16 cellular contexts compared by ENCODE assay signal in the genomic region with DNA sequence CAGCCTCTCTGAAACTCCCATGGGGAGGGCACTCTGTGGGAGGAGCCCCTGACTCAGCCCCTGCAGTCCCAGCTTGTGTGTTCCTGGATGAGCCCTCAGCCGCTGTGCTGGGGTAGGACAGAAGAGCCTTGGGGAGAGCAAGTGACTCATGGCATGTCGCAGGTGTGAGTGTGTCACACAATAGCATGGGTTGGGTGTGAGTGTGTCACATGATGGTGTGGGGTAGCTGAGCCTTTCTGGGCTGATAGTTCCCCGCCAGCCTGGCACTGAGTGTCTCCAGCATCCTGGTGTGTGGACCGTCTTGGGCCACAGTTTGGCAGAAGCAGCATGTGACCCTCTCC.
"Had no signal": no experiment of that assay in that cellular context is flagged by ENCODE, and none has a peak within 500 bp of the region (broad histone marks: within the 10 kb centered on the region; RNA-seq: fewer than 3 reads in every experiment).

No MANE protein-coding gene starts in this region.

- H3K4me1 ChIP-seq: colonic mucosa, prostate gland, SJSA1, suprapubic skin, upper lobe of left lung had no signal

- H3K4me1 Mint-ChIP-seq: activated CD4-positive, alpha-beta memory T cell treated with anti-CD3 and anti-CD28 coated beads, Interleukin-2, amount 10 ng/mL, durations not matched to agents 7 days and 5 days; activated naive CD8-positive, alpha-beta T cell treated with anti-CD3 and anti-CD28 coated beads, Interleukin-2, amount 50 U/mL, for 24 hours; nephron progenitor cell had no signal

- H3K9me3 Mint-ChIP-seq: activated CD4-positive, alpha-beta memory T cell treated with anti-CD3 and anti-CD28 coated beads, Interleukin-2, amount 10 ng/mL, durations not matched to agents 7 days and 5 days; activated naive CD8-positive, alpha-beta T cell treated with anti-CD3 and anti-CD28 coated beads, Interleukin-2, amount 50 U/mL, for 24 hours; nephron progenitor cell; T-helper 2 cell treated with Interferon-gamma antibody and Interleukin-4, amounts not matched to agents 5 μg/mL and 100 μg/mL, for 36 hours had no signal

- H3K27me3 ChIP-seq: cardiac muscle cell, colonic mucosa, SJSA1, suprapubic skin, upper lobe of left lung had no signal

- DNase-seq: activated CD4-positive, alpha-beta memory T cell treated with anti-CD3 and anti-CD28 coated beads, Interleukin-2, amount 10 ng/mL, durations not matched to agents 7 days and 5 days; activated CD4-positive, alpha-beta T cell treated with anti-CD3 and anti-CD28 coated beads for 1 hour; activated naive CD8-positive, alpha-beta T cell treated with anti-CD3 and anti-CD28 coated beads, Interleukin-2, amount 50 U/mL, for 24 hours; colonic mucosa; hippocampal formation; nephron progenitor cell; stimulated activated CD4-positive, alpha-beta T cell treated with anti-CD3 and anti-CD28 coated beads, Interleukin-4, amount 100 ng/mL, for 1 hour; stimulated activated CD8-positive, alpha-beta memory T cell treated with anti-CD3 and anti-CD28 coated beads, Interleukin-4, amount 100 ng/mL, for 48 hours; stimulated activated naive CD8-positive, alpha-beta T cell treated with anti-CD3 and anti-CD28 coated beads, Interleukin-15, Interleukin-2, amounts not matched to agents 100 U/mL and 50 U/mL, for 24 hours; SW 1271 had no signal

- H3K9me3 ChIP-seq: colonic mucosa, prostate gland, SJSA1, suprapubic skin, upper lobe of left lung had no signal

- H3K27ac Mint-ChIP-seq: activated CD4-positive, alpha-beta memory T cell treated with anti-CD3 and anti-CD28 coated beads, Interleukin-2, amount 10 ng/mL, durations not matched to agents 7 days and 5 days; activated naive CD8-positive, alpha-beta T cell treated with anti-CD3 and anti-CD28 coated beads, Interleukin-2, amount 50 U/mL, for 24 hours; nephron progenitor cell; T-helper 2 cell treated with Interferon-gamma antibody and Interleukin-4, amounts not matched to agents 5 μg/mL and 100 μg/mL, for 36 hours had no signal

- ATAC-seq: activated naive CD8-positive, alpha-beta T cell treated with anti-CD3 and anti-CD28 coated beads, Interleukin-2, amount 50 U/mL, for 24 hours; stimulated activated naive CD8-positive, alpha-beta T cell treated with anti-CD3 and anti-CD28 coated beads, Interleukin-15, Interleukin-2, amounts not matched to agents 100 U/mL and 50 U/mL, for 24 hours had no signal

- H3K4me3 Mint-ChIP-seq: activated CD4-positive, alpha-beta memory T cell treated with anti-CD3 and anti-CD28 coated beads, Interleukin-2, amount 10 ng/mL, durations not matched to agents 7 days and 5 days; activated naive CD8-positive, alpha-beta T cell treated with anti-CD3 and anti-CD28 coated beads, Interleukin-2, amount 50 U/mL, for 24 hours; nephron progenitor cell; T-helper 2 cell treated with Interferon-gamma antibody and Interleukin-4, amounts not matched to agents 5 μg/mL and 100 μg/mL, for 36 hours had no signal

- H3K4me3 ChIP-seq: cardiac muscle cell, colonic mucosa, prostate gland, SJSA1, suprapubic skin, upper lobe of left lung had no signal

- H3K27ac ChIP-seq: cardiac muscle cell, colonic mucosa, prostate gland, SJSA1, suprapubic skin, upper lobe of left lung had no signal

- H3K36me3 ChIP-seq: cardiac muscle cell had no signal

- H3K27me3 Mint-ChIP-seq: activated CD4-positive, alpha-beta memory T cell treated with anti-CD3 and anti-CD28 coated beads, Interleukin-2, amount 10 ng/mL, durations not matched to agents 7 days and 5 days; activated naive CD8-positive, alpha-beta T cell treated with anti-CD3 and anti-CD28 coated beads, Interleukin-2, amount 50 U/mL, for 24 hours had no signal
